8 cellular contexts compared by ENCODE assay signal in genomic region chr2:131105950-131106801, GRCh38. TPM values are rescaled to one million over a fixed set of nuclear protein-coding genes. Genes with fewer than 3 reads are reported as not detected.
DNase-seq lines count a peak whose midpoint lies in the region; ATAC-seq, FAIRE-seq and TF ChIP-seq lines count a peak whose summit lies in the region.

No MANE protein-coding gene starts in this region.

- H3K79me2 ChIP-seq in smooth muscle cell (ENCODE audit: low read depth) = peaks cover 60% of the 10 kb centered on the region

- TF ChIP-seq CTCF in smooth muscle cell (IDR thresholded peaks at IDR 0.05; ENCODE audit: borderline replicate concordance, insufficient read depth, poor library complexity, severe bottlenecking) = no peak

- H3K27ac ChIP-seq in BLaER1 (peak overlapping the region; percentile 90), iPS-18a (ENCODE audit: low read length) (no peak overlapping the region), smooth muscle cell (ENCODE audit: low read depth) (peak overlapping the region; percentile 97)

- peak overlapping the region; percentile 96 for H3K9ac ChIP-seq in BLaER1
- peak overlapping the region; percentile 69 for H3K9ac ChIP-seq in iPS-18a (ENCODE audit: low read length)
- H3K9ac ChIP-seq in smooth muscle cell (ENCODE audit: low read depth) = peak overlapping the region; percentile 88

- DNase-seq in RCC 7860 (ENCODE audit: low spot score) (peak; percentile 38), astrocyte of the hippocampus (ENCODE audit: low read depth, low spot score) (peak; percentile 42), smooth muscle cell (lab: John Stamatoyannopoulos, UW; ENCODE audit: unreplicated experiment) (no peak), NCI-H128 (lab: John Stamatoyannopoulos, UW; ENCODE audit: unreplicated experiment) (no peak)

- H3K36me3 ChIP-seq in BLaER1 (peaks cover 33% of the 10 kb centered on the region), iPS-18a (ENCODE audit: control insufficient read depth, low read depth, low read length) (no peaks in the 10 kb centered on the region), smooth muscle cell (ENCODE audit: low read depth) (no peaks in the 10 kb centered on the region)

- peaks cover 31% of the 10 kb centered on the region for H3K4me1 ChIP-seq in BLaER1
- H3K4me1 ChIP-seq in iPS-18a (ENCODE audit: control insufficient read depth, low read depth, low read length) = peaks cover 12% of the 10 kb centered on the region
- peaks cover 14% of the 10 kb centered on the region for H3K4me1 ChIP-seq in smooth muscle cell (ENCODE audit: low read depth)

- ATAC-seq in GM19035 (IDR thresholded peaks at IDR 0.05; ENCODE audit: unreplicated experiment) = peak; percentile 41
- peak; percentile 43 for ATAC-seq in HG03175 (IDR thresholded peaks at IDR 0.05; ENCODE audit: unreplicated experiment)

- no peak for FAIRE-seq in RCC 7860 (lab: Jason Lieb, UNC)

- WGBS in smooth muscle cell (ENCODE audit: low lambda C conversion rate) = 5% methylated on average over 19 of the region's 19 CpGs

- H3K4me3 ChIP-seq in BLaER1 (peak overlapping the region; percentile 100), iPS-18a (ENCODE audit: low read length) (peak overlapping the region; percentile 90), smooth muscle cell (peak overlapping the region; percentile 85)

- H2AFZ ChIP-seq in smooth muscle cell (ENCODE audit: low read depth) = no peak overlapping the region

- H4K20me1 ChIP-seq in BLaER1 (peaks cover 60% of the 10 kb centered on the region), smooth muscle cell (ENCODE audit: low read depth) (peaks cover 55% of the 10 kb centered on the region)

- H3K27me3 ChIP-seq in BLaER1 (no peaks in the 10 kb centered on the region), iPS-18a (ENCODE audit: control insufficient read depth, insufficient read depth, low read length) (no peaks in the 10 kb centered on the region), smooth muscle cell (ENCODE audit: low read depth) (no peaks in the 10 kb centered on the region)

- H3K9me3 ChIP-seq in BLaER1 (no peaks in the 10 kb centered on the region), iPS-18a (ENCODE audit: control insufficient read depth, low read depth, low read length) (no peaks in the 10 kb centered on the region), smooth muscle cell (replicated peaks; ENCODE audit: low read depth) (no peaks in the 10 kb centered on the region)

- peaks cover 7% of the 10 kb centered on the region for H3F3A ChIP-seq in smooth muscle cell (ENCODE audit: low read depth)

- H3K4me2 ChIP-seq in BLaER1 = peak overlapping the region; percentile 94
- H3K4me2 ChIP-seq in smooth muscle cell = peak overlapping the region; percentile 89

RNA-seq across cellular contexts. Expression of gene PLEKHB2, which starts 1.0 kb away (rescaled TPM):
- total RNA-seq in smooth muscle cell = 33.6 and 51.2 TPM in 2 replicates
- 25.7 and 32.5 TPM in 2 replicates for polyA plus RNA-seq in smooth muscle cell

RNA-seq across cellular contexts. Expression of gene FAM168B, which starts 12.9 kb away (rescaled TPM):
- 113 and 117 TPM in 2 replicates for total RNA-seq in smooth muscle cell
- 46.6 and 54.1 TPM in 2 replicates for polyA plus RNA-seq in smooth muscle cell

Comparison
In these comparisons a context has a peak if more than half of its experiments do, and no peak if none do; other contexts are left out.
1. DNase-seq: peak in RCC 7860 (single experiment) and astrocyte of the hippocampus (single experiment); none in smooth muscle cell (single experiment) and NCI-H128 (single experiment).
2. Peak in every context shown above with its lines, with median percentiles within 50 percentile points of each other: H3K4me3 ChIP-seq and H3K9ac ChIP-seq.